ENCODE assay signal across 18 cellular contexts in the genomic region with DNA sequence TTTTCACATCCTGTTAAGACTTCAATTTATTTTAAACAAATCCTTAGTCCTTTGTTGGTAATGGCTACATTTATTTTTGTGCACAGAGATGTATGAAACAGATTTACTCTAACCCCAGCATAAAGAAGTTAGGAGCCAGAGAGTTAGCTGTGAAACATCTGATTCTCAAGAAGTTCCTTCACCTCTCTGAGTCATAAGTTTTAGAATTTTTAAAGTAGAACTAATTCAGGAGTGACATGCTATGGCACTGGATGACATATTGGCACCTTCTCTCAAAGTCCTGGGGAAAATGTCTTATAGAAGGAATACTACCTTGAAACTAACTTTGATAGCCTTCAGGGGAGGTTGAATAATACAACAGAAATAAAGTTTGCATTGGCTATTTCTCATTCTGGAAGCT. TPM values are rescaled to one million over a fixed set of nuclear protein-coding genes. Genes with fewer than 3 reads are reported as not detected.
"Had no signal": no experiment of that assay in that cellular context is flagged by ENCODE, and none has a peak within 500 bp of the region (broad histone marks: within the 10 kb centered on the region; RNA-seq: fewer than 3 reads in every experiment).

No MANE protein-coding gene starts in this region.

- H3K4me3 ChIP-seq: esophagus squamous epithelium, mucosa of descending colon, right atrium auricular region, sigmoid colon, skin epidermis, stomach had no signal

- H3K9me3 ChIP-seq: esophagus squamous epithelium, mucosa of descending colon, right atrium auricular region, sigmoid colon, stomach had no signal

- H3K4me1 Mint-ChIP-seq: natural killer cell, neural crest cell had no signal

- H3K36me3 ChIP-seq: esophagus squamous epithelium, right atrium auricular region, sigmoid colon, stomach had no signal

- H3K4me1 ChIP-seq: right atrium auricular region, sigmoid colon, stomach had no signal

- H3K27ac ChIP-seq: right atrium auricular region, sigmoid colon, skin epidermis had no signal

- H3K9me3 Mint-ChIP-seq: natural killer cell, neural crest cell had no signal

- DNase-seq: effector memory CD4-positive, alpha-beta T cell; esophagus squamous epithelium; foreskin fibroblast; mucosa of descending colon; natural killer cell; posterior cingulate gyrus; sigmoid colon; stimulated activated CD4-positive, alpha-beta T cell treated with anti-CD3 and anti-CD28 coated beads, Interleukin-12 subunit alpha, Interleukin-12 subunit beta, amount 100 ng/mL, for 4 hours; stimulated activated naive CD4-positive, alpha-beta T cell; stomach; substantia nigra; trophoblast cell had no signal

- H3K27ac Mint-ChIP-seq: natural killer cell had no signal

- H3K4me3 Mint-ChIP-seq: natural killer cell, neural crest cell had no signal

- ATAC-seq: natural killer cell had no signal

- H3K27me3 ChIP-seq: esophagus squamous epithelium, right atrium auricular region, sigmoid colon, stomach had no signal

- H3K36me3 Mint-ChIP-seq: natural killer cell had no signal

RNA-seq across cellular contexts. Expression of a gene that starts 44.0 kb away (rescaled TPM):
- total RNA-seq: epithelial cell of proximal tubule, liver, neural crest cell, osteocyte, sigmoid colon had no signal
- polyA plus RNA-seq: liver had no signal
